8 cellular contexts compared by ENCODE assay signal in the genomic region with DNA sequence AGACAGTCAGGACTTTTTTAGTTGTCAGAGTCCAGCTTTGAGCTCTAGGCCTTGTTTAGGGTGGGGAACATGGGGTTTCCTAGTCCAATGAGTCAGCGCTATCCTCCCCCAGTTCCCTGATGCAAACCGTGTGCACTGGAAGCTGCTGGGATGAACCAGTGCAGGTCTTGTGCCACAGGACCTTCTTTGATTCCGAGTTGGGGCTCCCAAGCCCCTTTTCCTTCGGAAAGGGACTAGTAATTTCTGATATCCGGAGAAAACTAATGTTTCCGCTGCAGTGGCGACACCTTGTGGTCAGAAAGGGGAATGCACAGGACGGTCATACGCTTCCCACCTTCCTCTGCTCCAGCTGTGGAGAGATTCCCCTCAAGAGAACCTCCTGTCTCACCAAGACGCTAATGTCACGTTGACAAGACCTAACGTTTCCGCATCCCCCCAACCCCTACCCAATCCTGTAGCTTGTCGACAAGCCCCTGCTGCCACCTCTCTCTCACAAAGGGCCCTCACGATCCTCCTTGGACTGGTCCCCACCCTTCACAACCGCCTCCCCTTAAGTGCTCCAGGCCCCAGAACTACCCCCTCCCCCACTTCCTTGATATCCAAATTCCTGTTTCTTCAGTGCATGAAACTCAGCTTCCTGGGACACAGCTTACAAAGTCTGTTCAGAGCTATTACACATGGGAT. TPM values are rescaled to one million over a fixed set of nuclear protein-coding genes. Genes with fewer than 3 reads are reported as not detected.
DNase-seq lines count a peak whose midpoint lies in the region; ATAC-seq and TF ChIP-seq lines count a peak whose summit lies in the region.

No MANE protein-coding gene starts in this region.

- H3K9ac ChIP-seq in HUES64 (ENCODE audit: low read depth, low read length): no peak overlapping the region

- H3K4me1 ChIP-seq in HUES64 (ENCODE audit: insufficient read depth, low read length): 0 out of 2 replicates have a peak, but pooled peaks cover 4% of the 10 kb centered on the region
- peaks cover 0 to 4% of the 10 kb centered on the region in 2 experiments for H3K4me1 ChIP-seq in neutrophil (ENCODE audit: control insufficient read depth in 1 of 2, insufficient read depth in 1 of 2, low read depth in 1 of 2, low read length in 1 of 2)

- H3K9me3 ChIP-seq in HUES64 (ENCODE audit: insufficient read depth, low read depth, low read length) (no peaks in the 10 kb centered on the region), neutrophil (no peaks in the 10 kb centered on the region)

- H3K4me3 ChIP-seq in HUES64 (ENCODE audit: low read length): 0 out of 2 replicates have a peak overlapping the region, but pooled peaks have one; percentile 3
- no peak overlapping the region for H3K4me3 ChIP-seq in neutrophil (ENCODE audit: low read depth in 1 of 2, low read length in 1 of 2)

- 16% methylated on average over 16 of the region's 16 CpGs for WGBS in HUES64

- H3K27me3 ChIP-seq in HUES64 (ENCODE audit: insufficient read depth, low read length) (no peaks in the 10 kb centered on the region), neutrophil (no peaks in the 10 kb centered on the region)

- no peaks in the 10 kb centered on the region for H3K4me1 Mint-ChIP-seq in activated T-cell treated with anti-CD3 and anti-CD28 coated beads, Interleukin-2, amount 50 U/mL, for 4 hours (ENCODE audit: low read depth)

- H3K9me3 Mint-ChIP-seq in activated T-cell treated with anti-CD3 and anti-CD28 coated beads, Interleukin-2, amount 50 U/mL, for 4 hours: no peaks in the 10 kb centered on the region

- H3K27ac ChIP-seq in HUES64 (ENCODE audit: low read depth, low read length) (no peak overlapping the region), neutrophil (no peak overlapping the region)

- H3K36me3 ChIP-seq in HUES64 (ENCODE audit: insufficient read depth, low read length): no peaks in the 10 kb centered on the region
- no peaks in the 10 kb centered on the region for H3K36me3 ChIP-seq in neutrophil

- H3K36me3 Mint-ChIP-seq in activated T-cell treated with anti-CD3 and anti-CD28 coated beads, Interleukin-2, amount 50 U/mL, for 4 hours (ENCODE audit: insufficient read depth): peaks cover 4% of the 10 kb centered on the region

- H3K27me3 Mint-ChIP-seq in activated T-cell treated with anti-CD3 and anti-CD28 coated beads, Interleukin-2, amount 50 U/mL, for 4 hours (ENCODE audit: low read depth): no peaks in the 10 kb centered on the region

- peak; percentile 87 for TF ChIP-seq CTCF in neutrophil (IDR thresholded peaks at IDR 0.05)

- DNase-seq in GM03348 (ENCODE audit: low spot score) (peak; percentile 79), OCI-M2 (lab: John Stamatoyannopoulos, UW; ENCODE audit: unreplicated experiment) (peak; percentile 11), fibroblast of the conjunctiva (ENCODE audit: low read depth) (peak; percentile 22), stromal cell of bone marrow (ENCODE audit: low read depth) (peak; percentile 25)
- DNase-seq in activated T-cell treated with anti-CD3 and anti-CD28 coated beads, Interleukin-2, amount 50 U/mL, for 4 hours: peak; percentile 70

- peak overlapping the region; percentile 15 for H3K4me3 Mint-ChIP-seq in activated T-cell treated with anti-CD3 and anti-CD28 coated beads, Interleukin-2, amount 50 U/mL, for 4 hours

- peak; percentile 67 to 71 for ATAC-seq in activated T-cell treated with anti-CD3 and anti-CD28 coated beads, Interleukin-2, amount 50 U/mL, for 4 hours
- no peak for ATAC-seq in HG03520 (IDR thresholded peaks at IDR 0.05; ENCODE audit: unreplicated experiment)

RNA-seq across cellular contexts. Expression of a gene that starts 31.0 kb away (rescaled TPM):
- 0.20 TPM for polyA plus RNA-seq in HUES64 (2013, experiment 1 of 2)
- polyA plus RNA-seq in HUES64 (2013, experiment 2 of 2): 0.13 TPM
- under 1 TPM; 0.16 to 0.45 (median 0.20) TPM for total RNA-seq in activated T-cell treated with anti-CD3 and anti-CD28 coated beads, Interleukin-2, amount 50 U/mL, for 4 hours

RNA-seq across cellular contexts. Expression of a gene that starts 34.7 kb away (rescaled TPM):
- polyA plus RNA-seq in HUES64 (2013, experiment 1 of 2): 0.50 TPM
- polyA plus RNA-seq in HUES64 (2013, experiment 2 of 2): 0.32 TPM
- not detected for total RNA-seq in activated T-cell treated with anti-CD3 and anti-CD28 coated beads, Interleukin-2, amount 50 U/mL, for 4 hours

Comparison
In these comparisons a context has a peak if more than half of its experiments do, and no peak if none do; other contexts are left out.
1. DNase-seq: peak in every context shown above with its lines; median percentile 79 in GM03348; 70 in activated T-cell treated with anti-CD3 and anti-CD28 coated beads, Interleukin-2, amount 50 U/mL, for 4 hours; 25 in stromal cell of bone marrow; 22 in fibroblast of the conjunctiva; 11 in OCI-M2.